Comparison of ENCODE assay signal across 22 cellular contexts in the genomic region with DNA sequence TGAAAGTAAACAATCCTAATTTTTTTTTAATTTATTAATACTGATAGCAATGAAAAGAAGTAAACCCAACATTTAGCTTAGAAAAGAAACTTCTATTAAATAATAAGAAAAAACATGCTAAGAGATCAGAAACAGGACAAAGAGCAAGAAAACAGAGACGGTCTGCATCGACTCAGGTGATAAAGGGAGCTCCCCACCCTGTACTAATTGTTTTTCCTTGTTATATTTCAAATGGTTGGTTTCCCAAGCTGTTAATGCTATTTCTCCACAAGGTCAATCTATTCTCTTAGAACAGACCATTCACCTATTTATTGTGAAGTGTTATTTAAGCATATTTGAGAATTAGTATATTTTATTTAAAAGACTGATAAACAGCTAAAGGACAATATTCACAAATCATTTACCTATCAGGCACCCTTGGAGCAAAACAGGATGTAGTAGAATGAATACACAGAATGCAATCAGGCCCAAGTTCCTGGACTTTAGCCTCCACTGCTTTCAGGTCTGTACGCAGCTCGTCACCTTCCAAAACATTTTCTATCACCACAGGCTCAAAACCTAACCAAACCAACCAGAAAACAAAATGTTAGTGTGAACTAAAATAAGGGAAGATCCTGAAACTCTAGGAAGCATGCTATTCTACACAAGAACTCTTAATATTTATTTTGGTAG. TPM values are rescaled to one million over a fixed set of nuclear protein-coding genes. Genes with fewer than 3 reads are reported as not detected.
DNase-seq lines count a peak whose midpoint lies in the region; ATAC-seq and TF ChIP-seq lines count a peak whose summit lies in the region.
"Had no signal": no experiment of that assay in that cellular context is flagged by ENCODE, and none has a peak within 500 bp of the region (broad histone marks: within the 10 kb centered on the region; RNA-seq: fewer than 3 reads in every experiment).

No MANE protein-coding gene starts in this region.

- POLR2A ChIA-PET in activated CD4-positive, alpha-beta T cell treated with anti-CD3 and anti-CD28 coated beads, Interleukin-2, amount 10 ng/mL, durations not matched to agents 7 days and 5 days (lab: Charles Lee) = no interaction called here

- peak overlapping the region; percentile 30 for H3K27ac ChIP-seq in colonic mucosa
- no peak overlapping the region for H3K27ac ChIP-seq in heart right ventricle
- no peak overlapping the region for H3K27ac ChIP-seq in aorta (ENCODE audit: low read depth in 1 of 2, low read length in 2 of 2)
- H3K27ac ChIP-seq: BLaER1, cardiac muscle cell, dorsolateral prefrontal cortex, lower lobe of right lung had no signal

- peaks cover 9% of the 10 kb centered on the region for H3K4me1 Mint-ChIP-seq in activated CD4-positive, alpha-beta T cell treated with anti-CD3 and anti-CD28 coated beads, Interleukin-2, amount 10 ng/mL, durations not matched to agents 24 days and 14 days
- H3K4me1 Mint-ChIP-seq in activated CD4-positive, alpha-beta T cell treated with anti-CD3 and anti-CD28 coated beads, Interleukin-2, amount 10 ng/mL, durations not matched to agents 7 days and 5 days = peaks cover 25% of the 10 kb centered on the region
- peaks cover 7% of the 10 kb centered on the region for H3K4me1 Mint-ChIP-seq in mesothelial cell of epicardium

- intact Hi-C loops in activated CD4-positive, alpha-beta T cell treated with anti-CD3 and anti-CD28 coated beads, Interleukin-2, amount 10 ng/mL, durations not matched to agents 24 days and 14 days (cut with micrococcal nuclease) = no loop called here
- intact Hi-C loops in colonic mucosa (cut with DNase I) = no loop called here
- intact Hi-C loops in mucosa of descending colon (cut with DNase I, micrococcal nuclease) = no loop called here
- intact Hi-C loops in heart right ventricle (cut with DNase I) = loop anchor here in 1 of 10 donors (10.0 kb wide), 1 partner anchor 570 kb away; a partner anchor contains a TSS
- intact Hi-C loops in aorta (cut with DNase I) = no loop called here

- no peak overlapping the region for H3K27ac Mint-ChIP-seq in activated CD4-positive, alpha-beta T cell treated with anti-CD3 and anti-CD28 coated beads, Interleukin-2, amount 10 ng/mL, durations not matched to agents 24 days and 14 days
- no peak overlapping the region for H3K27ac Mint-ChIP-seq in activated CD4-positive, alpha-beta T cell treated with anti-CD3 and anti-CD28 coated beads, Interleukin-2, amount 10 ng/mL, durations not matched to agents 7 days and 5 days
- H3K27ac Mint-ChIP-seq in mesothelial cell of epicardium = no peak overlapping the region
- H3K27ac Mint-ChIP-seq: naive B cell had no signal

- peaks cover 20% of the 10 kb centered on the region for H3K36me3 Mint-ChIP-seq in activated CD4-positive, alpha-beta T cell treated with anti-CD3 and anti-CD28 coated beads, Interleukin-2, amount 10 ng/mL, durations not matched to agents 24 days and 14 days (ENCODE audit: low read depth)
- H3K36me3 Mint-ChIP-seq in activated CD4-positive, alpha-beta T cell treated with anti-CD3 and anti-CD28 coated beads, Interleukin-2, amount 10 ng/mL, durations not matched to agents 7 days and 5 days (ENCODE audit: low read depth) = peaks cover 29% of the 10 kb centered on the region
- peaks cover 10% of the 10 kb centered on the region for H3K36me3 Mint-ChIP-seq in mesothelial cell of epicardium

- H3K9me3 ChIP-seq in colonic mucosa = no peaks in the 10 kb centered on the region
- H3K9me3 ChIP-seq in mucosa of descending colon = no peaks in the 10 kb centered on the region
- H3K9me3 ChIP-seq in heart right ventricle = no peaks in the 10 kb centered on the region
- no peaks in the 10 kb centered on the region for H3K9me3 ChIP-seq in aorta (ENCODE audit: control insufficient read depth, low read length)
- H3K9me3 ChIP-seq: BLaER1, esophagus muscularis mucosa, lower lobe of right lung had no signal

- TF ChIP-seq CTCF in colonic mucosa (IDR thresholded peaks at IDR 0.05) (no peak), mucosa of descending colon (IDR thresholded peaks at IDR 0.05) (no peak), heart right ventricle (IDR thresholded peaks at IDR 0.05) (no peak), mesothelial cell of epicardium (IDR thresholded peaks at IDR 0.05; ENCODE audit: unreplicated experiment) (no peak)

- no peak overlapping the region for H3K4me3 Mint-ChIP-seq in activated CD4-positive, alpha-beta T cell treated with anti-CD3 and anti-CD28 coated beads, Interleukin-2, amount 10 ng/mL, durations not matched to agents 24 days and 14 days
- H3K4me3 Mint-ChIP-seq in activated CD4-positive, alpha-beta T cell treated with anti-CD3 and anti-CD28 coated beads, Interleukin-2, amount 10 ng/mL, durations not matched to agents 7 days and 5 days = no peak overlapping the region
- H3K4me3 Mint-ChIP-seq in mesothelial cell of epicardium = no peak overlapping the region
- H3K4me3 Mint-ChIP-seq: naive B cell had no signal

- peak overlapping the region in 1 of 2 donors; percentile 8 for H3K9ac ChIP-seq in colonic mucosa (ENCODE audit: low read depth in 2 of 2, low read length in 2 of 2)
- H3K9ac ChIP-seq: BLaER1 had no signal

- no peaks in the 10 kb centered on the region for H3K27me3 Mint-ChIP-seq in activated CD4-positive, alpha-beta T cell treated with anti-CD3 and anti-CD28 coated beads, Interleukin-2, amount 10 ng/mL, durations not matched to agents 24 days and 14 days
- no peaks in the 10 kb centered on the region for H3K27me3 Mint-ChIP-seq in activated CD4-positive, alpha-beta T cell treated with anti-CD3 and anti-CD28 coated beads, Interleukin-2, amount 10 ng/mL, durations not matched to agents 7 days and 5 days
- H3K27me3 Mint-ChIP-seq in mesothelial cell of epicardium (ENCODE audit: low read depth) = no peaks in the 10 kb centered on the region
- H3K27me3 Mint-ChIP-seq: naive B cell had no signal

- H3K9me3 Mint-ChIP-seq in activated CD4-positive, alpha-beta T cell treated with anti-CD3 and anti-CD28 coated beads, Interleukin-2, amount 10 ng/mL, durations not matched to agents 24 days and 14 days = no peaks in the 10 kb centered on the region
- no peaks in the 10 kb centered on the region for H3K9me3 Mint-ChIP-seq in activated CD4-positive, alpha-beta T cell treated with anti-CD3 and anti-CD28 coated beads, Interleukin-2, amount 10 ng/mL, durations not matched to agents 7 days and 5 days
- no peaks in the 10 kb centered on the region for H3K9me3 Mint-ChIP-seq in mesothelial cell of epicardium
- H3K9me3 Mint-ChIP-seq: naive B cell had no signal

- ATAC-seq in mucosa of descending colon (peak; percentile 92), heart right ventricle (no peak), aorta (ENCODE audit: low FRiP score) (no peak)
- ATAC-seq: activated CD4-positive, CD25-positive, alpha-beta regulatory T cell treated with anti-CD3 and anti-CD28 coated beads, Interleukin-2, amount 50 U/mL, for 24 hours; lower lobe of right lung; SK-N-SH treated with all-trans-retinoic acid at 6 μM for 48 hours had no signal

- CTCF ChIA-PET in activated CD4-positive, alpha-beta T cell treated with anti-CD3 and anti-CD28 coated beads, Interleukin-2, amount 10 ng/mL, durations not matched to agents 7 days and 5 days (lab: Charles Lee) = interaction anchor here (1.7 kb wide), 1 partner anchor 158 kb away, joined by 5 read pairs; a partner anchor contains a TSS

- H3K4me1 ChIP-seq in colonic mucosa = no peaks in the 10 kb centered on the region
- H3K4me1 ChIP-seq in mucosa of descending colon (ENCODE audit: low read depth) = no peaks in the 10 kb centered on the region
- peaks cover 0 to 15% (median 6%) of the 10 kb centered on the region in 9 donors for H3K4me1 ChIP-seq in heart right ventricle
- H3K4me1 ChIP-seq in aorta (ENCODE audit: control insufficient read depth in 1 of 2, insufficient read depth in 2 of 2, low read length in 2 of 2) = no peaks in the 10 kb centered on the region

- no peaks in the 10 kb centered on the region for H3K36me3 ChIP-seq in colonic mucosa
- H3K36me3 ChIP-seq in mucosa of descending colon (ENCODE audit: low read depth) = no peaks in the 10 kb centered on the region
- H3K36me3 ChIP-seq in heart right ventricle = peaks cover 0 to 58% (median 9%) of the 10 kb centered on the region in 9 donors
- H3K36me3 ChIP-seq in aorta (ENCODE audit: control insufficient read depth in 1 of 2, insufficient read depth in 2 of 2, low read length in 1 of 2) = peaks cover 0 to 1% of the 10 kb centered on the region in 2 donors
- H3K36me3 ChIP-seq: cardiac muscle cell had no signal

- WGBS in heart right ventricle, 2 donors = 79 to 92% methylated on average over 4 of the region's 4 CpGs
- 93% methylated on average over 4 of the region's 4 CpGs for WGBS in aorta, 2 donors

- H3K27me3 ChIP-seq in colonic mucosa (no peaks in the 10 kb centered on the region), heart right ventricle (no peaks in the 10 kb centered on the region), aorta (ENCODE audit: control insufficient read depth in 1 of 2, insufficient read depth in 2 of 2, low read length in 1 of 2) (no peaks in the 10 kb centered on the region)
- H3K27me3 ChIP-seq: BLaER1, cardiac muscle cell, dorsolateral prefrontal cortex, esophagus muscularis mucosa had no signal

- H3K4me3 ChIP-seq in colonic mucosa = no peak overlapping the region
- H3K4me3 ChIP-seq in mucosa of descending colon = no peak overlapping the region
- no peak overlapping the region for H3K4me3 ChIP-seq in heart right ventricle
- H3K4me3 ChIP-seq in aorta (ENCODE audit: low read length in 2 of 2) = no peak overlapping the region
- H3K4me3 ChIP-seq: BLaER1, cardiac muscle cell, lower lobe of right lung had no signal

- DNase-seq in activated CD4-positive, alpha-beta T cell treated with anti-CD3 and anti-CD28 coated beads, Interleukin-2, amount 10 ng/mL, durations not matched to agents 24 days and 14 days = peak; percentile 22
- DNase-seq in activated CD4-positive, alpha-beta T cell treated with anti-CD3 and anti-CD28 coated beads, Interleukin-2, amount 10 ng/mL, durations not matched to agents 7 days and 5 days = no peak
- peak; percentile 56 for DNase-seq in colonic mucosa
- DNase-seq in mucosa of descending colon = peak in 1 of 3 donors; percentile 64
- DNase-seq in heart right ventricle = no peak
- DNase-seq in mesothelial cell of epicardium (ENCODE audit: low spot score in 2 of 2, unreplicated experiment in 2 of 2) = no peak
- DNase-seq in NCI-H774 (lab: John Stamatoyannopoulos, UW) = no peak
- DNase-seq in aorta = no peak
- DNase-seq: activated effector memory CD4-positive, alpha-beta T cell treated with Interleukin-2 at 50 U/mL for 16 hours; dorsolateral prefrontal cortex; GOT3; lower lobe of right lung; naive B cell; NCI-H1417; NCI-H2171 treated with DMSO at 0.1 percent for 48 hours; stimulated activated CD4-positive, alpha-beta T cell treated with anti-CD3 and anti-CD28 coated beads, Interleukin-4, amount 100 ng/mL, for 24 hours; T1000 had no signal

RNA-seq across cellular contexts. Expression of a gene that starts 5.5 kb away (rescaled TPM):
- 12.0 and 13.2 TPM in 2 replicates for total RNA-seq in activated CD4-positive, alpha-beta T cell treated with anti-CD3 and anti-CD28 coated beads, Interleukin-2, amount 10 ng/mL, durations not matched to agents 24 days and 14 days
- 10 to 100 TPM; 13.9 to 14.3 TPM for total RNA-seq in activated CD4-positive, alpha-beta T cell treated with anti-CD3 and anti-CD28 coated beads, Interleukin-2, amount 10 ng/mL, durations not matched to agents 7 days and 5 days
- total RNA-seq in colonic mucosa (10 to 100 TPM; 13.1 to 16.3 TPM), mucosa of descending colon (10 to 100 TPM; 13.4 to 26.2 (median 13.6) TPM), heart right ventricle (1 to 10 TPM; 2.9 to 9.1 (median 6.2) TPM), mesothelial cell of epicardium (8.9 to 10.3 TPM (median 9.2 TPM) in 3 replicates), aorta (1 to 10 TPM; 5.6 to 9.4 TPM)
- polyA plus RNA-seq in heart right ventricle (1 to 10 TPM; 1.3 to 6.0 TPM), aorta (1 to 10 TPM; 3.3 to 5.3 TPM)

Comparison
In these comparisons a context has a peak if more than half of its experiments do, and no peak if none do; other contexts are left out.
1. DNase-seq: peak in activated CD4-positive, alpha-beta T cell treated with anti-CD3 and anti-CD28 coated beads, Interleukin-2, amount 10 ng/mL, durations not matched to agents 24 days and 14 days (single experiment) and colonic mucosa (single experiment); none in activated CD4-positive, alpha-beta T cell treated with anti-CD3 and anti-CD28 coated beads, Interleukin-2, amount 10 ng/mL, durations not matched to agents 7 days and 5 days (single experiment), heart right ventricle (0 of 2), mesothelial cell of epicardium (0 of 2), NCI-H774 (single experiment) and aorta (0 of 2).